ENCODE assay signal across 10 cellular contexts in genomic region chr4:68906238-68907137, GRCh38. TPM values are rescaled to one million over a fixed set of nuclear protein-coding genes. Genes with fewer than 3 reads are reported as not detected.
DNase-seq lines count a peak whose midpoint lies in the region; ATAC-seq and TF ChIP-seq lines count a peak whose summit lies in the region.
"Had no signal": no experiment of that assay in that cellular context is flagged by ENCODE, and none has a peak within 500 bp of the region (broad histone marks: within the 10 kb centered on the region; RNA-seq: fewer than 3 reads in every experiment).

No MANE protein-coding gene starts in this region.

- intact Hi-C loops in ovary (cut with DNase I) = no loop called here

- no peaks in the 10 kb centered on the region for H3K27me3 ChIP-seq in ovary

- no peak for TF ChIP-seq POLR2A in ovary (IDR thresholded peaks at IDR 0.05)

- DNase-seq in DMS53 treated with DMSO at 0.1 percent for 48 hours (lab: John Stamatoyannopoulos, UW; ENCODE audit: unreplicated experiment) (peak; percentile 28), iPS DF 4.7 (ENCODE audit: extremely low read depth, low spot score) (peak; percentile 41), ovary (peak in 3 of 5 donors; percentile 13 to 25 (median 17)), NOMO-1 (lab: John Stamatoyannopoulos, UW; ENCODE audit: unreplicated experiment in 2 of 2) (no peak)
- no peak for DNase-seq in effector CD4-positive, alpha-beta T cell
- DNase-seq: Karpas-422; stimulated activated naive CD4-positive, alpha-beta T cell treated with Interleukin-2 at 50 U/mL for 16 hours had no signal

- no peaks in the 10 kb centered on the region for H3K4me1 ChIP-seq in ovary (ENCODE audit: insufficient read depth)

- no peak for TF ChIP-seq CTCF in VCaP (conservative IDR thresholded peaks at IDR 0.05)
- TF ChIP-seq CTCF in ovary (IDR thresholded peaks at IDR 0.05) = no peak

- peak overlapping the region; percentile 99 for H3K27ac ChIP-seq in VCaP
- H3K27ac ChIP-seq in ovary = no peak overlapping the region

- TF ChIP-seq EP300 in ovary (IDR thresholded peaks at IDR 0.05) = no peak

- 34 to 44% (median 41%) methylated on average over 24 of the region's 24 CpGs for WGBS in ovary, 3 donors

- H3K36me3 ChIP-seq in ovary = no peaks in the 10 kb centered on the region

- H3K9me3 ChIP-seq in ovary = no peaks in the 10 kb centered on the region

- no peak for ATAC-seq in GM19351 (IDR thresholded peaks at IDR 0.05; ENCODE audit: unreplicated experiment)
- ATAC-seq in activated CD4-positive, CD25-positive, alpha-beta regulatory T cell treated with anti-CD3 and anti-CD28 coated beads, Interleukin-2, amount 50 U/mL, for 24 hours = no peak

- H3K4me3 ChIP-seq in ovary = peak overlapping the region; percentile 22

RNA-seq across cellular contexts. Expression of gene UGT2A3, which starts 45.1 kb away (rescaled TPM):
- under 1 TPM in 3 of 7 donors, not detected in 4; 0.08 to 0.60 (median 0.15) TPM for total RNA-seq in ovary
- polyA plus RNA-seq in ovary = not detected

Comparison
In these comparisons a context has a peak if more than half of its experiments do, and no peak if none do; other contexts are left out.
1. DNase-seq: peak in DMS53 treated with DMSO at 0.1 percent for 48 hours (single experiment), iPS DF 4.7 (single experiment) and ovary (3 of 5); none in NOMO-1 (0 of 2) and effector CD4-positive, alpha-beta T cell (single experiment).